Comparison of ENCODE assay signal across 1 cellular context in the genomic region with DNA sequence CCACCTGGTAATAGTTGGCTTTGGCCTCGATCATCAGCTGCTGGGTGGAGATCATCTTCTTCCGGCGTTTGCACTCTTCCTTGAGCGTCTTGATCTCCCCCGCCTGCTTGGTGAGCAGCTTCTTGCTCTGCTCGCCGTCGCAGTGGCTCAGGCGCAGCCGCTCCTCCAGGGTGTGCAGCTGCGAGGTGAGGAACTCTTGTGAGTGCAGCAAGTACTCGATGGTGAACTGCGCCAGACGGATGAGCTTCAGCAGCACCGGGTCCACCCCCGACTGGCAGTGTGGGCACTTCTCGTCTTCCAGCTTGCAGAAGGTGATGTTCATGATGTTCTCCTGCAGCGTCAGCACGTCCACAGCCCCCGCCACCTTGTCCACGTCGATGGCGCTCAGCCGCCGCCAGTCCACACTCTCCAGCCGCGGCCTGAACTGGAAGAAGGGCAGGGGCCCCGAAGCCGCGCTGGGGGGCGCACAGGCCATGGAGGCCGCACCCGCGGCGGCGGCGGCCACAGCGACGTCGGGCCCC.
A peak's percentile ranks its signal among the peaks of the same experiment; 100 is the strongest.
TF ChIP-seq lines count a peak whose summit lies in the region.

No MANE protein-coding gene starts in this region.

TF ChIP-seq in H1, 55 proteins besides CTCF, POLR2A, EP300 and RAD21:
- TF ChIP-seq CBX8 (IDR thresholded peaks at IDR 0.05; ENCODE audit: borderline replicate concordance, low read depth, low read length) (no peak), KDM4A (IDR thresholded peaks at IDR 0.05; ENCODE audit: low read depth, low read length, severe bottlenecking) (peak; percentile 36), MAX (IDR thresholded peaks at IDR 0.05) (peak; percentile 24; the same call in 1 of the 2 replicates), RNF2 (IDR thresholded peaks at IDR 0.05; ENCODE audit: borderline replicate concordance, low read depth, low read length, missing control alignments, poor library complexity, severe bottlenecking) (no peak), PHF8 (conservative IDR thresholded peaks at IDR 0.05; ENCODE audit: low read depth, low read length) (no peak), EGR1 (IDR thresholded peaks at IDR 0.05; ENCODE audit: borderline replicate concordance, low read depth, low read length) (no peak), CBX5 (IDR thresholded peaks at IDR 0.05; ENCODE audit: low read depth, low read length) (no peak), NRF1 (IDR thresholded peaks at IDR 0.05; ENCODE audit: low read depth, low read length) (no peak), TBP (IDR thresholded peaks at IDR 0.05; ENCODE audit: low read depth, low read length) (0 out of 2 replicates have a peak, but pooled peaks have one; percentile 7), SP2 (IDR thresholded peaks at IDR 0.05; ENCODE audit: low read length) (no peak), KDM5A (IDR thresholded peaks at IDR 0.05; ENCODE audit: low read length) (no peak), ASH2L (IDR thresholded peaks at IDR 0.05; ENCODE audit: low read length) (peak; percentile 66), CHD1 (IDR thresholded peaks at IDR 0.05; ENCODE audit: low read depth, low read length) (no peak)
- TF ChIP-seq, protein P1, sequence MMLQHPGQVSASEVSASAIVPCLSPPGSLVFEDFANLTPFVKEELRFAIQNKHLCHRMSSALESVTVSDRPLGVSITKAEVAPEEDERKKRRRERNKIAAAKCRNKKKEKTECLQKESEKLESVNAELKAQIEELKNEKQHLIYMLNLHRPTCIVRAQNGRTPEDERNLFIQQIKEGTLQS (IDR thresholded peaks at IDR 0.05; ENCODE audit: insufficient read depth, low read depth, low read length): no peak
- TF ChIP-seq, protein P2, sequence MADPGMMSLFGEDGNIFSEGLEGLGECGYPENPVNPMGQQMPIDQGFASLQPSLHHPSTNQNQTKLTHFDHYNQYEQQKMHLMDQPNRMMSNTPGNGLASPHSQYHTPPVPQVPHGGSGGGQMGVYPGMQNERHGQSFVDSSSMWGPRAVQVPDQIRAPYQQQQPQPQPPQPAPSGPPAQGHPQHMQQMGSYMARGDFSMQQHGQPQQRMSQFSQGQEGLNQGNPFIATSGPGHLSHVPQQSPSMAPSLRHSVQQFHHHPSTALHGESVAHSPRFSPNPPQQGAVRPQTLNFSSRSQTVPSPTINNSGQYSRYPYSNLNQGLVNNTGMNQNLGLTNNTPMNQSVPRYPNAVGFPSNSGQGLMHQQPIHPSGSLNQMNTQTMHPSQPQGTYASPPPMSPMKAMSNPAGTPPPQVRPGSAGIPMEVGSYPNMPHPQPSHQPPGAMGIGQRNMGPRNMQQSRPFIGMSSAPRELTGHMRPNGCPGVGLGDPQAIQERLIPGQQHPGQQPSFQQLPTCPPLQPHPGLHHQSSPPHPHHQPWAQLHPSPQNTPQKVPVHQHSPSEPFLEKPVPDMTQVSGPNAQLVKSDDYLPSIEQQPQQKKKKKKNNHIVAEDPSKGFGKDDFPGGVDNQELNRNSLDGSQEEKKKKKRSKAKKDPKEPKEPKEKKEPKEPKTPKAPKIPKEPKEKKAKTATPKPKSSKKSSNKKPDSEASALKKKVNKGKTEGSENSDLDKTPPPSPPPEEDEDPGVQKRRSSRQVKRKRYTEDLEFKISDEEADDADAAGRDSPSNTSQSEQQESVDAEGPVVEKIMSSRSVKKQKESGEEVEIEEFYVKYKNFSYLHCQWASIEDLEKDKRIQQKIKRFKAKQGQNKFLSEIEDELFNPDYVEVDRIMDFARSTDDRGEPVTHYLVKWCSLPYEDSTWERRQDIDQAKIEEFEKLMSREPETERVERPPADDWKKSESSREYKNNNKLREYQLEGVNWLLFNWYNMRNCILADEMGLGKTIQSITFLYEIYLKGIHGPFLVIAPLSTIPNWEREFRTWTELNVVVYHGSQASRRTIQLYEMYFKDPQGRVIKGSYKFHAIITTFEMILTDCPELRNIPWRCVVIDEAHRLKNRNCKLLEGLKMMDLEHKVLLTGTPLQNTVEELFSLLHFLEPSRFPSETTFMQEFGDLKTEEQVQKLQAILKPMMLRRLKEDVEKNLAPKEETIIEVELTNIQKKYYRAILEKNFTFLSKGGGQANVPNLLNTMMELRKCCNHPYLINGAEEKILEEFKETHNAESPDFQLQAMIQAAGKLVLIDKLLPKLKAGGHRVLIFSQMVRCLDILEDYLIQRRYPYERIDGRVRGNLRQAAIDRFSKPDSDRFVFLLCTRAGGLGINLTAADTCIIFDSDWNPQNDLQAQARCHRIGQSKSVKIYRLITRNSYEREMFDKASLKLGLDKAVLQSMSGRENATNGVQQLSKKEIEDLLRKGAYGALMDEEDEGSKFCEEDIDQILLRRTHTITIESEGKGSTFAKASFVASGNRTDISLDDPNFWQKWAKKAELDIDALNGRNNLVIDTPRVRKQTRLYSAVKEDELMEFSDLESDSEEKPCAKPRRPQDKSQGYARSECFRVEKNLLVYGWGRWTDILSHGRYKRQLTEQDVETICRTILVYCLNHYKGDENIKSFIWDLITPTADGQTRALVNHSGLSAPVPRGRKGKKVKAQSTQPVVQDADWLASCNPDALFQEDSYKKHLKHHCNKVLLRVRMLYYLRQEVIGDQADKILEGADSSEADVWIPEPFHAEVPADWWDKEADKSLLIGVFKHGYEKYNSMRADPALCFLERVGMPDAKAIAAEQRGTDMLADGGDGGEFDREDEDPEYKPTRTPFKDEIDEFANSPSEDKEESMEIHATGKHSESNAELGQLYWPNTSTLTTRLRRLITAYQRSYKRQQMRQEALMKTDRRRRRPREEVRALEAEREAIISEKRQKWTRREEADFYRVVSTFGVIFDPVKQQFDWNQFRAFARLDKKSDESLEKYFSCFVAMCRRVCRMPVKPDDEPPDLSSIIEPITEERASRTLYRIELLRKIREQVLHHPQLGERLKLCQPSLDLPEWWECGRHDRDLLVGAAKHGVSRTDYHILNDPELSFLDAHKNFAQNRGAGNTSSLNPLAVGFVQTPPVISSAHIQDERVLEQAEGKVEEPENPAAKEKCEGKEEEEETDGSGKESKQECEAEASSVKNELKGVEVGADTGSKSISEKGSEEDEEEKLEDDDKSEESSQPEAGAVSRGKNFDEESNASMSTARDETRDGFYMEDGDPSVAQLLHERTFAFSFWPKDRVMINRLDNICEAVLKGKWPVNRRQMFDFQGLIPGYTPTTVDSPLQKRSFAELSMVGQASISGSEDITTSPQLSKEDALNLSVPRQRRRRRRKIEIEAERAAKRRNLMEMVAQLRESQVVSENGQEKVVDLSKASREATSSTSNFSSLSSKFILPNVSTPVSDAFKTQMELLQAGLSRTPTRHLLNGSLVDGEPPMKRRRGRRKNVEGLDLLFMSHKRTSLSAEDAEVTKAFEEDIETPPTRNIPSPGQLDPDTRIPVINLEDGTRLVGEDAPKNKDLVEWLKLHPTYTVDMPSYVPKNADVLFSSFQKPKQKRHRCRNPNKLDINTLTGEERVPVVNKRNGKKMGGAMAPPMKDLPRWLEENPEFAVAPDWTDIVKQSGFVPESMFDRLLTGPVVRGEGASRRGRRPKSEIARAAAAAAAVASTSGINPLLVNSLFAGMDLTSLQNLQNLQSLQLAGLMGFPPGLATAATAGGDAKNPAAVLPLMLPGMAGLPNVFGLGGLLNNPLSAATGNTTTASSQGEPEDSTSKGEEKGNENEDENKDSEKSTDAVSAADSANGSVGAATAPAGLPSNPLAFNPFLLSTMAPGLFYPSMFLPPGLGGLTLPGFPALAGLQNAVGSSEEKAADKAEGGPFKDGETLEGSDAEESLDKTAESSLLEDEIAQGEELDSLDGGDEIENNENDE (IDR thresholded peaks at IDR 0.05; ENCODE audit: insufficient replicate concordance, low read length): no peak
